In genomic region chr1:211891708-211892107, GRCh38 we compare ENCODE assay signal across 33 cellular contexts.
"Had no signal": no experiment of that assay in that cellular context is flagged by ENCODE, and none has a peak within 500 bp of the region (broad histone marks: within the 10 kb centered on the region; RNA-seq: fewer than 3 reads in every experiment).

No MANE protein-coding gene starts in this region.

- H3K4me1 Mint-ChIP-seq: activated naive CD4-positive, alpha-beta T cell treated with anti-CD3 and anti-CD28 coated beads, Interleukin-2, amount 50 U/mL, for 24 hours had no signal

- ATAC-seq: activated CD8-positive, alpha-beta T cell treated with anti-CD3 and anti-CD28 coated beads for 36 hours; gastroesophageal sphincter; heart right ventricle; T-cell had no signal

- DNase-seq: activated CD4-positive, alpha-beta T cell treated with anti-CD3 and anti-CD28 coated beads for 48 hours; activated CD4-positive, alpha-beta T cell treated with anti-CD3 and anti-CD28 coated beads, Interleukin-2, amount 50 U/mL, for 1 hour; activated CD4-positive, alpha-beta T cell treated with anti-CD3 and anti-CD28 coated beads, Interleukin-2, amount 50 U/mL, for 48 hours; activated CD4-positive, CD25-positive, alpha-beta regulatory T cell; activated CD8-positive, alpha-beta memory T cell treated with anti-CD3 and anti-CD28 coated beads for 24 hours; activated CD8-positive, alpha-beta memory T cell treated with anti-CD3 and anti-CD28 coated beads, Interleukin-2, amount 50 U/mL, for 4 hours; activated CD8-positive, alpha-beta T cell treated with anti-CD3 and anti-CD28 coated beads for 36 hours; activated effector memory CD4-positive, alpha-beta T cell treated with anti-CD3 and anti-CD28 coated beads, Interleukin-2, amount 50 U/mL, for 16 hours; activated naive CD4-positive, alpha-beta T cell treated with anti-CD3 and anti-CD28 coated beads for 36 hours; activated naive CD8-positive, alpha-beta T cell treated with anti-CD3 and anti-CD28 coated beads, Interleukin-2, amount 10 ng/mL, durations not matched to agents 7 days and 5 days; activated T-cell treated with anti-CD3 and anti-CD28 coated beads, Interleukin-2, amount 50 U/mL, for 1 hour; activated T-cell treated with anti-CD3 and anti-CD28 coated beads, Interleukin-2, amount 50 U/mL, for 48 hours; central memory CD4-positive, alpha-beta T cell; cerebellar nuclear complex; colonic mucosa; effector CD8-positive, alpha-beta T cell; esophagus squamous epithelium; foreskin melanocyte; heart right ventricle; T-cell; T-helper 9 cell had no signal

- H3K36me3 ChIP-seq: ascending aorta, breast epithelium, cardiac muscle cell, colonic mucosa, esophagus squamous epithelium, gastroesophageal sphincter, heart right ventricle had no signal

- H3K27me3 ChIP-seq: ascending aorta, breast epithelium, cardiac muscle cell, colonic mucosa, esophagus squamous epithelium had no signal

- H3K27ac Mint-ChIP-seq: activated CD8-positive, alpha-beta T cell treated with anti-CD3 and anti-CD28 coated beads for 36 hours; activated naive CD4-positive, alpha-beta T cell treated with anti-CD3 and anti-CD28 coated beads for 36 hours; activated naive CD4-positive, alpha-beta T cell treated with anti-CD3 and anti-CD28 coated beads, Interleukin-2, amount 50 U/mL, for 24 hours; activated naive CD8-positive, alpha-beta T cell treated with anti-CD3 and anti-CD28 coated beads, Interleukin-2, amount 10 ng/mL, durations not matched to agents 7 days and 5 days; activated T-helper 1 cell treated with anti-CD3 and anti-CD28 coated beads, Interleukin-12 subunit alpha, Interleukin-12 subunit beta, Interleukin-2, Interleukin-4 antibody, amounts not matched to agents 30 ng/mL and 10 ng/mL and 1 ng/mL, durations not matched to agents 14 hours and 24 hours and 36 hours; activated T-helper 2 cell treated with anti-CD3 and anti-CD28 coated beads, Interferon-gamma antibody, Interleukin-2, Interleukin-4, amounts not matched to agents 10 μg/mL and 5 μg/mL and 100 μg/mL, durations not matched to agents 14 hours and 24 hours and 36 hours; T-cell; T-helper 1 cell treated with Interleukin-12 subunit alpha and Interleukin-12 subunit beta and Interleukin-4 antibody, amounts not matched to agents 30 μg/mL and 1 μg/mL, for 36 hours had no signal

- H3K27me3 Mint-ChIP-seq: activated naive CD4-positive, alpha-beta T cell treated with anti-CD3 and anti-CD28 coated beads, Interleukin-2, amount 50 U/mL, for 24 hours had no signal

- FAIRE-seq: endometrium, endothelial cell of umbilical vein had no signal

- H3K27ac ChIP-seq: ascending aorta, breast epithelium, cardiac muscle cell, colonic mucosa, epithelial cell of prostate, esophagus squamous epithelium, gastroesophageal sphincter, heart right ventricle had no signal

- H3K36me3 Mint-ChIP-seq: activated naive CD4-positive, alpha-beta T cell treated with anti-CD3 and anti-CD28 coated beads, Interleukin-2, amount 50 U/mL, for 24 hours; activated naive CD8-positive, alpha-beta T cell treated with anti-CD3 and anti-CD28 coated beads, Interleukin-2, amount 10 ng/mL, durations not matched to agents 7 days and 5 days; brain; T-cell had no signal

- H3K9me3 ChIP-seq: ascending aorta, breast epithelium, colonic mucosa, esophagus squamous epithelium, gastroesophageal sphincter, heart right ventricle had no signal

- H3K4me3 ChIP-seq: ascending aorta, breast epithelium, cardiac muscle cell, colonic mucosa, esophagus squamous epithelium, gastroesophageal sphincter, heart right ventricle had no signal

- H3K9me3 Mint-ChIP-seq: activated naive CD4-positive, alpha-beta T cell treated with anti-CD3 and anti-CD28 coated beads, Interleukin-2, amount 50 U/mL, for 24 hours; activated naive CD8-positive, alpha-beta T cell treated with anti-CD3 and anti-CD28 coated beads, Interleukin-2, amount 10 ng/mL, durations not matched to agents 7 days and 5 days; activated T-helper 1 cell treated with anti-CD3 and anti-CD28 coated beads, Interleukin-12 subunit alpha, Interleukin-12 subunit beta, Interleukin-2, Interleukin-4 antibody, amounts not matched to agents 30 ng/mL and 10 ng/mL and 1 ng/mL, durations not matched to agents 14 hours and 24 hours and 36 hours; activated T-helper 2 cell treated with anti-CD3 and anti-CD28 coated beads, Interferon-gamma antibody, Interleukin-2, Interleukin-4, amounts not matched to agents 10 μg/mL and 5 μg/mL and 100 μg/mL, durations not matched to agents 14 hours and 24 hours and 36 hours; T-cell; T-helper 1 cell treated with Interleukin-12 subunit alpha and Interleukin-12 subunit beta and Interleukin-4 antibody, amounts not matched to agents 30 μg/mL and 1 μg/mL, for 36 hours had no signal

- H3K4me1 ChIP-seq: ascending aorta, breast epithelium, colonic mucosa, esophagus squamous epithelium, gastroesophageal sphincter, heart right ventricle had no signal

- H3K4me3 Mint-ChIP-seq: activated CD8-positive, alpha-beta T cell treated with anti-CD3 and anti-CD28 coated beads for 36 hours; activated naive CD4-positive, alpha-beta T cell treated with anti-CD3 and anti-CD28 coated beads for 36 hours; activated naive CD4-positive, alpha-beta T cell treated with anti-CD3 and anti-CD28 coated beads, Interleukin-2, amount 50 U/mL, for 24 hours; activated naive CD8-positive, alpha-beta T cell treated with anti-CD3 and anti-CD28 coated beads, Interleukin-2, amount 10 ng/mL, durations not matched to agents 7 days and 5 days; activated T-helper 1 cell treated with anti-CD3 and anti-CD28 coated beads, Interleukin-12 subunit alpha, Interleukin-12 subunit beta, Interleukin-2, Interleukin-4 antibody, amounts not matched to agents 30 ng/mL and 10 ng/mL and 1 ng/mL, durations not matched to agents 14 hours and 24 hours and 36 hours; brain; T-cell; T-helper 1 cell treated with Interleukin-12 subunit alpha and Interleukin-12 subunit beta and Interleukin-4 antibody, amounts not matched to agents 30 μg/mL and 1 μg/mL, for 36 hours had no signal
